ENCODE assay signal across 8 cellular contexts in the genomic region with DNA sequence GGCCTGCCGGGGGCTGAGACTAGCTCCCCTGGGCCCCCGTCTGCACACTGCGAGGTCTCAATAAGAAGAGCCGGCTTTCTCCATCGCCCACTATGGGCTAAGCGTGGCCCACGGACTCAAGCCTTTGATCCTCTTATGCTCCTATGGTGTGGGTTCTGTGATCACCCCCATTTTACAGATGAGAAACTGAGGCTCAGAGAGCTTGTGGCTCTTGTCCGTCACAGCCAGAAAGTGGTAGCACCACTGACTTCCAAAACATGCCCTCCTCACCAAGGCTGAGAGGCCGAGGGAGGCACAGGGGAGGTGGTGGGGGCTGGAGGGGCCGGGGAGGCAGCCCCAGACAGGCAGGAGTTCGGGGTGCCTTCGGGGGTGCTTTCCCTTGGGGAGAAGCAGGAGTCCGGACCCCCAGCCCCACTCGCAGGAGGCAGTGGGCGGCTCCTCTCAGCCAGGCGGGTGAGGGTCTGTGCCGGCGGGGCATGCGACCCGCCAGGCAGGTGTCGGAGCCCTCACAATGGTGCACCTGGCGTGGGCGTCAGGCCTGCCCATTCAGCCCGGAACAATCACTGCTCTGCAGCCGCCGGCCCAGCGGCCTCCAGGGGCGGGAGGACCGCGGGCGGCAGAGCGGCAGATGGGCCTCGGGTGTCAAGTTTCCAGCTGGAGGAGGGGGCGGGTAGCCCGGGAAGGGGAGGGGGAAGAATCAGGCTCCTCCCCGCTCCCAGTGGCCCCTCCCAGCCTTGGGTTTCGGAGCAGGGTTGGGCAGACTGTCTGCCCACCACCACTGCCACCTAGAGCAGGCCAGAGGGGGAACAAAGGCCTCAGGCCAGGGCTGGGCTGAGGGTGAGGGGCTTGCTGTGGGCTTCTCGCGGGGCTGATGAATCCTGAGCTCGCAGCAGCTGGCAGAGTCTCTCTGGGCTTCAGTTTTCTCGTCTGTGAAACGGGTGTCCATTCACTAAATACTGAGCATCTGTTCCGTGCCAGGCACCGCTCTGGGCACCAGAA. TPM values are rescaled to one million over a fixed set of nuclear protein-coding genes. Genes with fewer than 3 reads are reported as not detected.
DNase-seq lines count a peak whose midpoint lies in the region; ATAC-seq, FAIRE-seq and TF ChIP-seq lines count a peak whose summit lies in the region.

No MANE protein-coding gene starts in this region.

- peak; percentile 88 for DNase-seq in HuH-7.5 (ENCODE audit: low spot score)
- peak; percentile 43 for DNase-seq in RKO (ENCODE audit: low spot score)
- peak; percentile 41 for DNase-seq in left ventricle myocardium superior
- no peak for DNase-seq in mesenteric fat pad (ENCODE audit: low spot score)
- DNase-seq in GM12891 (ENCODE audit: insufficient read length, low spot score): no peak
- no peak for DNase-seq in T1000 (lab: John Stamatoyannopoulos, UW)
- no peak for DNase-seq in NK-92 (lab: John Stamatoyannopoulos, UW; ENCODE audit: unreplicated experiment)

- H3K9ac ChIP-seq in BLaER1 treated with 17β-estradiol and CSF1 and Interleukin-3, amounts not matched to agents 10 nM and 100 nM: peak overlapping the region in 1 of 11 experiments; percentile 41; a peak in 2 of 22 replicates

- H4K20me1 ChIP-seq in BLaER1 treated with 17β-estradiol and CSF1 and Interleukin-3, amounts not matched to agents 10 nM and 100 nM: 0 out of 22 replicates have a peak, but pooled peaks cover 0 to 5% (median 0%) of the 10 kb centered on the region in 11 experiments

- no peak for FAIRE-seq in GM12891 (lab: Jason Lieb, UNC)

- H3K9me3 ChIP-seq in BLaER1 treated with 17β-estradiol and CSF1 and Interleukin-3, amounts not matched to agents 10 nM and 100 nM (replicated peaks in 1 of 11): no peaks in the 10 kb centered on the region

- peak; percentile 88 for ATAC-seq in left ventricle myocardium superior

- TF ChIP-seq POLR2A in GM12891 (IDR thresholded peaks at IDR 0.05; ENCODE audit: low read depth, low read length): no peak

- H3K4me3 ChIP-seq in BLaER1 treated with 17β-estradiol and CSF1 and Interleukin-3, amounts not matched to agents 10 nM and 100 nM: no peak overlapping the region

- peaks cover 33 to 46% (median 41%) of the 10 kb centered on the region in 11 experiments for H3K27me3 ChIP-seq in BLaER1 treated with 17β-estradiol and CSF1 and Interleukin-3, amounts not matched to agents 10 nM and 100 nM

- H3K4me2 ChIP-seq in BLaER1 treated with 17β-estradiol and CSF1 and Interleukin-3, amounts not matched to agents 10 nM and 100 nM: peak overlapping the region in 10 of 11 experiments; percentile 32 to 70 (median 58); a peak in 15 of 22 replicates

- H3K36me3 ChIP-seq in BLaER1 treated with 17β-estradiol and CSF1 and Interleukin-3, amounts not matched to agents 10 nM and 100 nM: no peaks in the 10 kb centered on the region

- peaks cover 16 to 51% (median 36%) of the 10 kb centered on the region in 10 experiments for H3K4me1 ChIP-seq in BLaER1 treated with 17β-estradiol and CSF1 and Interleukin-3, amounts not matched to agents 10 nM and 100 nM

- no peak overlapping the region for H3K27ac ChIP-seq in BLaER1 treated with 17β-estradiol and CSF1 and Interleukin-3, amounts not matched to agents 10 nM and 100 nM

- intact Hi-C loops in left ventricle myocardium superior (cut with micrococcal nuclease): no loop called here

TF ChIP-seq in GM12891, 5 proteins besides CTCF, POLR2A, EP300 and RAD21:
- TF ChIP-seq POU2F2 (IDR thresholded peaks at IDR 0.05; ENCODE audit: low read depth, low read length) (no peak), TAF1 (IDR thresholded peaks at IDR 0.05; ENCODE audit: low read depth, low read length) (no peak)
TF ChIP-seq in GM12891: peak in this region for 0.

RNA-seq across cellular contexts. Expression of gene CASZ1, which starts 39.3 kb away (rescaled TPM):
- total RNA-seq in left ventricle myocardium superior: 57.8 TPM
- total RNA-seq in mesenteric fat pad: 8.4 TPM
- polyA plus RNA-seq in GM12891 (2012; ENCODE audit: low read depth, missing spikeins): 1.3 TPM

Comparison
In these comparisons a context has a peak if more than half of its experiments do, and no peak if none do; other contexts are left out.
1. DNase-seq: peak in HuH-7.5 (single experiment), RKO (single experiment) and left ventricle myocardium superior (single experiment); none in mesenteric fat pad (single experiment), GM12891 (single experiment), T1000 (single experiment) and NK-92 (single experiment).